In the genomic region with DNA sequence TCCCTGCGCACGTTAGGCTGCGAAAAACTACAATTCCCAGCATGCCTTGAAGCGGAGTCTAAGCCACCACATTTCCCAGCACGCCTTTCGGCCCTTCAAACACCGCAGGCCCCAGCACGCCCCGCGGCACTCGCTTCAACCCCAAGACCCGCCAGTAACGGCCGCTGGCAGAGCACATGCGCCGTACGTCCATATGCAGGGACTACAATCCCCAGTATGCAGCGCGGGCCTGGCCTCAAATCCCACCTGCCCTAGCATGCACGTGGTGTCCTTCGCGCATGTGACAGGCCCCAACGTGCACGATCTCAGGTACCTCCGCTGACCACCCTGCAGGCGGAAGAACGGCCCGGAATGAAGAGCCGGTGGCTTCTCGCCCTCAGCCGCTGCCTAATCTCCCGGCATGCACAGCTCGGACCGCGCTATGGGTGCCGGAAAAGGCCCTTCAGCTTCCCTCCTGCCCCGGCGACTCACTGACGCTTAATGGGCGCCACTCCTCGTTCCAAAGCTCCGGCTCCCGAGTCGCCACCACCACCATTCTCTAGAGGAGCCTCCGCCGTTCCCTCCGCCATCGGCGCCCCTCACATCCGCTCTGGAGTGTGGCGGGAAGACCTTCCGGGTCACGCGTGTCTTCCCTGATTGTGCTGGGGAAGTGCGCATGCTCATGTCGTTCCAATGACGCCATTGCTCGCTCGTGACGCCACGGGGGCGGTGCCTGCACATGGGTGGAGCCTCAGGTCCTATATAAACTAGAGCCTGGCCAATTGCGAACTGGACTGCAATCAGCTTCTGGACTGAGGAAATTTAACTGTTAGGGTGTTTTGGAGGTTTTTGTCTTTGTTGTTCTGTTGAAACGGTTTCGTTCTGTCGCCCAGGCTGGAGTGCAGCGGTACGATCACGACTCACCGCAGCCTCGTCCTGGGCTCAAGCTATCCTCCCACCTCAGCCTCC, we compare ENCODE assay signal across 8 cellular contexts. TPM values are rescaled to one million over a fixed set of nuclear protein-coding genes. Genes with fewer than 3 reads are reported as not detected.
A peak's percentile ranks its signal among the peaks of the same experiment; 100 is the strongest.
DNase-seq lines count a peak whose midpoint lies in the region; TF ChIP-seq lines count a peak whose summit lies in the region.

A gene with protein sequence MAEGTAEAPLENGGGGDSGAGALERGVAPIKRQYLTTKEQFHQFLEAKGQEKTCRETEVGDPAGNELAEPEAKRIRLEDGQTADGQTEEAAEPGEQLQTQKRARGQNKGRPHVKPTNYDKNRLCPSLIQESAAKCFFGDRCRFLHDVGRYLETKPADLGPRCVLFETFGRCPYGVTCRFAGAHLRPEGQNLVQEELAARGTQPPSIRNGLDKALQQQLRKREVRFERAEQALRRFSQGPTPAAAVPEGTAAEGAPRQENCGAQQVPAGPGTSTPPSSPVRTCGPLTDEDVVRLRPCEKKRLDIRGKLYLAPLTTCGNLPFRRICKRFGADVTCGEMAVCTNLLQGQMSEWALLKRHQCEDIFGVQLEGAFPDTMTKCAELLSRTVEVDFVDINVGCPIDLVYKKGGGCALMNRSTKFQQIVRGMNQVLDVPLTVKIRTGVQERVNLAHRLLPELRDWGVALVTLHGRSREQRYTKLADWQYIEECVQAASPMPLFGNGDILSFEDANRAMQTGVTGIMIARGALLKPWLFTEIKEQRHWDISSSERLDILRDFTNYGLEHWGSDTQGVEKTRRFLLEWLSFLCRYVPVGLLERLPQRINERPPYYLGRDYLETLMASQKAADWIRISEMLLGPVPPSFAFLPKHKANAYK (minus strand): TSS at position 591 of the 948 bp plus-strand sequence. CDS start 22 bp downstream, at position 569.

- DNase-seq in GF-D8 (lab: John Stamatoyannopoulos, UW) (peak; percentile 95), HEK293T (ENCODE audit: extremely low spot score) (peak; percentile 96), MV-4-11 (lab: John Stamatoyannopoulos, UW) (peak; percentile 99), SK-MEL-5 (ENCODE audit: low read depth, low spot score) (peak; percentile 97), foreskin melanocyte (peak; percentile 96)
- DNase-seq in activated naive CD4-positive, alpha-beta T cell treated with Interleukin-2 at 50 U/mL for 16 hours = peak; percentile 94

- H3K36me3 ChIP-seq in neuron (ENCODE audit: insufficient read depth, low read length) (peaks cover 40% of the 10 kb centered on the region), subcutaneous abdominal adipose tissue (ENCODE audit: control insufficient read depth in 5 of 5, insufficient read depth in 5 of 5, low read length in 5 of 5) (peaks cover 0 to 41% (median 40%) of the 10 kb centered on the region in 5 donors)

- POLR2A ChIA-PET in HEK293T (lab: Yijun Ruan, JAX) = interaction anchor here (0.5 to 2.5 kb wide), 15 partner anchors 8 to 231 kb away, joined by 3 to 14 read pairs (median 4); a partner anchor contains a TSS

- H3K27ac ChIP-seq in subcutaneous abdominal adipose tissue (ENCODE audit: low read depth, low read length) = peak within 1 kb of the TSS; percentile 92

- in situ Hi-C loops in SK-MEL-5 (cut with HindIII; ENCODE audit: low pct_unique_long_range_greater_than_20kb, low sequenced_read_pairs) = no loop called here

- peak within 1 kb of the TSS; percentile 75 for H3K4me3 ChIP-seq in neuron (ENCODE audit: low read length)
- H3K4me3 ChIP-seq in subcutaneous abdominal adipose tissue (ENCODE audit: low read depth in 1 of 5, low read length in 5 of 5) = peak within 1 kb of the TSS; percentile 74 to 93 (median 77)

- peak within 1 kb of the TSS; percentile 69 to 94 (median 75) for H3K9ac ChIP-seq in subcutaneous abdominal adipose tissue (ENCODE audit: low read length in 5 of 5)

- H3K9me3 ChIP-seq in neuron (ENCODE audit: low read length) (no peaks in the 10 kb centered on the region), subcutaneous abdominal adipose tissue (ENCODE audit: control insufficient read depth in 5 of 5, low read length in 5 of 5) (no peaks in the 10 kb centered on the region)

- peak within 1 kb of the TSS; percentile 39 for H2AFZ ChIP-seq in neuron (ENCODE audit: low read depth, low read length)

- CTCF ChIA-PET in HEK293T (lab: Yijun Ruan, JAX) = interaction anchor here (0.9 to 1.9 kb wide), 3 partner anchors 13 to 104 kb away, joined by 3 to 11 read pairs (median 4); no protein-coding TSS in a partner anchor

- H3K27me3 ChIP-seq in neuron (ENCODE audit: insufficient read depth, low read length) = no peaks in the 10 kb centered on the region
- H3K27me3 ChIP-seq in subcutaneous abdominal adipose tissue (ENCODE audit: control insufficient read depth in 5 of 5, insufficient read depth in 4 of 5, low read length in 5 of 5) = no peaks in the 10 kb centered on the region

- peaks cover 7% of the 10 kb centered on the region for H3K4me1 ChIP-seq in neuron (ENCODE audit: insufficient read depth, low read length)
- H3K4me1 ChIP-seq in subcutaneous abdominal adipose tissue (ENCODE audit: control insufficient read depth in 5 of 5, insufficient read depth in 5 of 5, low read length in 5 of 5) = peaks cover 3 to 15% (median 7%) of the 10 kb centered on the region in 5 donors

TF ChIP-seq in HEK293T, 16 proteins besides CTCF, POLR2A, EP300 and RAD21:
- TF ChIP-seq ELF4 (IDR thresholded peaks at IDR 0.05) = peak; percentile 67
- TF ChIP-seq ZNF384 (IDR thresholded peaks at IDR 0.05) = no peak
- TF ChIP-seq TARDBP (IDR thresholded peaks at IDR 0.05) = peak; percentile 87
- TF ChIP-seq ARNT (IDR thresholded peaks at IDR 0.05) = peak; percentile 2; the same call in 1 of the 2 replicates
- no peak for TF ChIP-seq FOXK2 (IDR thresholded peaks at IDR 0.05)
- no peak for TF ChIP-seq LEF1 (IDR thresholded peaks at IDR 0.05; ENCODE audit: borderline replicate concordance)
- no peak for TF ChIP-seq BHLHE40 (IDR thresholded peaks at IDR 0.05; ENCODE audit: borderline replicate concordance)
- no peak for TF ChIP-seq NFRKB (IDR thresholded peaks at IDR 0.05)
- TF ChIP-seq FOXM1 (IDR thresholded peaks at IDR 0.05; ENCODE audit: borderline replicate concordance) = no peak
- no peak for TF ChIP-seq CTBP1 (IDR thresholded peaks at IDR 0.05; ENCODE audit: borderline replicate concordance)
- no peak for TF ChIP-seq FOXA1 (IDR thresholded peaks at IDR 0.05)
- peak; percentile 99 for TF ChIP-seq L3MBTL2 (conservative IDR thresholded peaks at IDR 0.05)
- no peak for TF ChIP-seq HDGF (IDR thresholded peaks at IDR 0.05; ENCODE audit: borderline replicate concordance)
- TF ChIP-seq SP1 (IDR thresholded peaks at IDR 0.05) = no peak
- peak; percentile 81 for TF ChIP-seq SUZ12 (IDR thresholded peaks at IDR 0.05)
- TF ChIP-seq, protein P1, sequence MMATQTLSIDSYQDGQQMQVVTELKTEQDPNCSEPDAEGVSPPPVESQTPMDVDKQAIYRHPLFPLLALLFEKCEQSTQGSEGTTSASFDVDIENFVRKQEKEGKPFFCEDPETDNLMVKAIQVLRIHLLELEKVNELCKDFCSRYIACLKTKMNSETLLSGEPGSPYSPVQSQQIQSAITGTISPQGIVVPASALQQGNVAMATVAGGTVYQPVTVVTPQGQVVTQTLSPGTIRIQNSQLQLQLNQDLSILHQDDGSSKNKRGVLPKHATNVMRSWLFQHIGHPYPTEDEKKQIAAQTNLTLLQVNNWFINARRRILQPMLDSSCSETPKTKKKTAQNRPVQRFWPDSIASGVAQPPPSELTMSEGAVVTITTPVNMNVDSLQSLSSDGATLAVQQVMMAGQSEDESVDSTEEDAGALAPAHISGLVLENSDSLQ (IDR thresholded peaks at IDR 0.05) = no peak

RNA-seq across cellular contexts. Expression of the gene that starts here (rescaled TPM):
- 51.6 and 52.9 TPM in 2 replicates for total RNA-seq in SK-MEL-5 (2014; rRNA removed; shearing (Covaris generic))
- 50.0 and 53.6 TPM in 2 replicates for polyA plus RNA-seq in SK-MEL-5 (2015; cell fraction: cytosol; rRNA removed)
- 158 and 202 TPM in 2 replicates for polyA plus RNA-seq in SK-MEL-5 (2015; cell fraction: nucleus; rRNA removed)

Comparison
In these comparisons a context has a peak if more than half of its experiments do, and no peak if none do; other contexts are left out.
1. Peak in every context shown above with its lines: DNase-seq, H3K4me3 ChIP-seq and H3K27ac ChIP-seq.